ENCODE assay signal across 13 cellular contexts in genomic region chr3:179716811-179717210, GRCh38.
DNase-seq lines count a peak whose midpoint lies in the region; ATAC-seq, FAIRE-seq and TF ChIP-seq lines count a peak whose summit lies in the region.
"Had no signal": no experiment of that assay in that cellular context is flagged by ENCODE, and none has a peak within 500 bp of the region (broad histone marks: within the 10 kb centered on the region; RNA-seq: fewer than 3 reads in every experiment).

No MANE protein-coding gene starts in this region.

- in situ Hi-C loops in GM12878 (cut with MboI), result no loop called here

- no TSS peak for BruUV-seq in GM12878 (replicated peaks; lab: Mats Ljungman, UMichigan)

- CTCF ChIA-PET in GM12878 (lab: Yijun Ruan, JAX), result interaction anchor here (0.7 to 0.8 kb wide), 2 partner anchors 10 to 67 kb away, joined by 3 read pairs; no protein-coding TSS in a partner anchor

- H3K27me3 ChIP-seq in GM12878 (replicated peaks in 1 of 2; ENCODE audit: control insufficient read depth in 2 of 2, insufficient read depth in 2 of 2, low read length in 1 of 2), result no peaks in the 10 kb centered on the region
- H3K27me3 ChIP-seq: neutrophil, tibial nerve had no signal

- no peaks in the 10 kb centered on the region for H3K27me3 Mint-ChIP-seq in osteocyte (ENCODE audit: unreplicated experiment)

- POLR2A ChIA-PET in GM12878 (lab: Charles Lee), result no interaction called here

- ATAC-seq in HG02870 (IDR thresholded peaks at IDR 0.05; ENCODE audit: unreplicated experiment) (peak; percentile 71), GM12878 (no peak), GM21390 (IDR thresholded peaks at IDR 0.05; ENCODE audit: unreplicated experiment) (no peak)

- H3K36me3 ChIP-seq in GM12878 (ENCODE audit: control insufficient read depth in 2 of 2, insufficient read depth in 2 of 2, low read length in 1 of 2), result peaks cover 2 to 4% of the 10 kb centered on the region in 2 experiments; a peak in 3 of 4 replicates
- H3K36me3 ChIP-seq: neutrophil had no signal

- no peak for TF ChIP-seq RAD21 in GM12878 (IDR thresholded peaks at IDR 0.05; ENCODE audit: insufficient read depth, low read depth, low read length)

- FAIRE-seq in GM12878 (lab: Jason Lieb, UNC), result no peak

- H3K4me1 Mint-ChIP-seq in osteocyte (ENCODE audit: unreplicated experiment), result peaks cover 88% of the 10 kb centered on the region

- no peak for TF ChIP-seq CTCF in GM12878 (IDR thresholded peaks at IDR 0.05 in 2 of 3, conservative IDR thresholded peaks at IDR 0.05 in 1 of 3; ENCODE audit: control insufficient read depth in 2 of 3, extremely low read depth in 1 of 3, insufficient read depth in 1 of 3, low read depth in 3 of 3, low read length in 3 of 3)
- no peak for TF ChIP-seq CTCF in osteocyte (IDR thresholded peaks at IDR 0.05)

- no peak overlapping the region for H3K4me2 ChIP-seq in GM12878 (ENCODE audit: control insufficient read depth, insufficient read depth)

- DNase-seq in EL (peak; percentile 47), GM12878 (ENCODE audit: low read depth, low spot score) (no peak), osteocyte (ENCODE audit: extremely low spot score, unreplicated experiment) (no peak), SHP77 (lab: John Stamatoyannopoulos, UW) (no peak), islet precursor cell (no peak), NCI-H2227 treated with DMSO at 0.1 percent for 48 hours (lab: John Stamatoyannopoulos, UW) (no peak)
- DNase-seq: activated naive CD4-positive, alpha-beta T cell treated with anti-CD3 and anti-CD28 coated beads, Interleukin-2, amount 50 U/mL, for 16 hours; DND-41; left cardiac atrium had no signal

- H2AFZ ChIP-seq in GM12878 (ENCODE audit: control insufficient read depth, low read depth, low read length), result no peak overlapping the region

- no peaks in the 10 kb centered on the region for H3K4me1 ChIP-seq in GM12878 (ENCODE audit: control insufficient read depth, insufficient read depth, low read length)

- no peaks in the 10 kb centered on the region for H4K20me1 ChIP-seq in GM12878 (ENCODE audit: control insufficient read depth, insufficient read depth)

- no peak for TF ChIP-seq POLR2A in GM12878 (IDR thresholded peaks at IDR 0.05; ENCODE audit: low read depth, low read length)

- no peak overlapping the region for H3K9ac ChIP-seq in GM12878 (ENCODE audit: control insufficient read depth, insufficient read depth, low read length)

- peaks cover 9% of the 10 kb centered on the region for H3K36me3 Mint-ChIP-seq in osteocyte (ENCODE audit: unreplicated experiment)

- H3K9me3 ChIP-seq in GM12878 (replicated peaks; ENCODE audit: control insufficient read depth, insufficient read depth, low read length), result no peaks in the 10 kb centered on the region
- H3K9me3 ChIP-seq: neutrophil, tibial nerve had no signal

- no peaks in the 10 kb centered on the region for H3K79me2 ChIP-seq in GM12878 (ENCODE audit: control insufficient read depth, insufficient read depth, low read length)

- SMC1A ChIA-PET in GM12878 (lab: Charles Lee; ENCODE audit: uncharacterized antibody, unreplicated experiment), result interaction anchor here (0.9 kb wide), 1 partner anchor 8 kb away, joined by 3 read pairs; no protein-coding TSS in a partner anchor

- 25% methylated on average over 2 of the region's 2 CpGs for WGBS in GM12878 (ENCODE audit: insufficient coverage, insufficient replicate concordance, low lambda C conversion rate, missing lambda C conversion rate)

- H3K27ac Mint-ChIP-seq in osteocyte (ENCODE audit: unreplicated experiment), result peak overlapping the region; percentile 98

- RAD21 ChIA-PET in GM12878 (lab: Charles Lee; ENCODE audit: unreplicated experiment), result no interaction called here

- no peak for TF ChIP-seq EP300 in GM12878 (IDR thresholded peaks at IDR 0.05; ENCODE audit: borderline replicate concordance in 1 of 2, control insufficient read depth in 1 of 2, low read depth in 2 of 2, low read length in 2 of 2)

- H3K4me3 Mint-ChIP-seq in osteocyte (ENCODE audit: unreplicated experiment), result no peak overlapping the region

- intact Hi-C loops in GM12878 (cut with micrococcal nuclease; ENCODE audit: unreplicated experiment), result no loop called here

- H3K27ac ChIP-seq in GM12878 (ENCODE audit: control insufficient read depth, insufficient read depth), result no peak overlapping the region
- H3K27ac ChIP-seq: neutrophil had no signal

- H3K4me3 ChIP-seq in GM12878, result no peak overlapping the region
- H3K4me3 ChIP-seq: tibial nerve had no signal

- H3K9me3 Mint-ChIP-seq in osteocyte (ENCODE audit: unreplicated experiment), result no peaks in the 10 kb centered on the region

TF ChIP-seq in GM12878, 131 proteins besides CTCF, POLR2A, EP300 and RAD21:
- no peak for TF ChIP-seq ZNF24 (IDR thresholded peaks at IDR 0.05)
- no peak for TF ChIP-seq SIN3A (IDR thresholded peaks at IDR 0.05; ENCODE audit: low read depth, low read length)
- peak; percentile 63; the same call in 1 of the 2 replicates for TF ChIP-seq RUNX3 (IDR thresholded peaks at IDR 0.05; ENCODE audit: low read length)
- TF ChIP-seq EZH2 (IDR thresholded peaks at IDR 0.05; ENCODE audit: borderline replicate concordance, control insufficient read depth, low read depth, low read length), result no peak
- TF ChIP-seq PAX8 (IDR thresholded peaks at IDR 0.05), result no peak
- TF ChIP-seq NFIC (IDR thresholded peaks at IDR 0.05; ENCODE audit: low read depth, low read length), result peak; percentile 31; the same call in 1 of the 2 replicates
- TF ChIP-seq BACH1 (IDR thresholded peaks at IDR 0.05; ENCODE audit: borderline replicate concordance), result peak; percentile 27; the same call in 1 of the 2 replicates
- no peak for TF ChIP-seq HCFC1 (IDR thresholded peaks at IDR 0.05; ENCODE audit: low read length)
TF ChIP-seq in GM12878: peak in this region for 3.
